23 cellular contexts compared by ENCODE assay signal in genomic region chr12:101299346-101299745, GRCh38. TPM values are rescaled to one million over a fixed set of nuclear protein-coding genes. Genes with fewer than 3 reads are reported as not detected.
DNase-seq lines count a peak whose midpoint lies in the region; ATAC-seq and TF ChIP-seq lines count a peak whose summit lies in the region.
"Had no signal": no experiment of that assay in that cellular context is flagged by ENCODE, and none has a peak within 500 bp of the region (broad histone marks: within the 10 kb centered on the region; RNA-seq: fewer than 3 reads in every experiment).

No MANE protein-coding gene starts in this region.

- peaks cover 77% of the 10 kb centered on the region for H3K36me3 Mint-ChIP-seq in stimulated activated naive CD8-positive, alpha-beta T cell treated with anti-CD3 and anti-CD28 coated beads, Interleukin-15, Interleukin-2, amounts not matched to agents 100 ng/mL and 50 ng/mL, for 24 hours (ENCODE audit: low read depth)
- H3K36me3 Mint-ChIP-seq in stimulated activated naive B cell treated with anti-CD40 and anti-IgM and Interleukin-4, amounts not matched to agents 10 μg/mL and 1 μg/mL and 100 μg/mL, for 72 hours, result peaks cover 48 to 60% of the 10 kb centered on the region in 2 donors

- TF ChIP-seq CTCF in astrocyte of the spinal cord (IDR thresholded peaks at IDR 0.05; ENCODE audit: low read depth, low read length) (no peak), fibroblast of villous mesenchyme (IDR thresholded peaks at IDR 0.05; ENCODE audit: insufficient read depth, low read depth, low read length) (no peak), GM20000 (IDR thresholded peaks at IDR 0.05; ENCODE audit: extremely low read depth, missing control alignments) (no peak)

- H3K4me3 Mint-ChIP-seq in stimulated activated naive CD8-positive, alpha-beta T cell treated with anti-CD3 and anti-CD28 coated beads, Interleukin-15, Interleukin-2, amounts not matched to agents 100 ng/mL and 50 ng/mL, for 24 hours, result no peak overlapping the region
- H3K4me3 Mint-ChIP-seq in stimulated activated naive CD8-positive, alpha-beta T cell treated with anti-CD3 and anti-CD28 coated beads, Interleukin-15, amount 100 ng/mL, for 72 hours, result no peak overlapping the region
- no peak overlapping the region for H3K4me3 Mint-ChIP-seq in stimulated activated naive B cell treated with anti-CD40 and anti-IgM and Interleukin-4, amounts not matched to agents 10 μg/mL and 1 μg/mL and 100 μg/mL, for 72 hours
- H3K4me3 Mint-ChIP-seq: activated naive CD4-positive, alpha-beta T cell treated with anti-CD3 and anti-CD28 coated beads for 36 hours; WTC11 had no signal

- no peaks in the 10 kb centered on the region for H3K27me3 Mint-ChIP-seq in stimulated activated naive CD8-positive, alpha-beta T cell treated with anti-CD3 and anti-CD28 coated beads, Interleukin-15, Interleukin-2, amounts not matched to agents 100 ng/mL and 50 ng/mL, for 24 hours
- no peaks in the 10 kb centered on the region for H3K27me3 Mint-ChIP-seq in stimulated activated naive CD8-positive, alpha-beta T cell treated with anti-CD3 and anti-CD28 coated beads, Interleukin-15, amount 100 ng/mL, for 72 hours
- no peaks in the 10 kb centered on the region for H3K27me3 Mint-ChIP-seq in stimulated activated naive B cell treated with anti-CD40 and anti-IgM and Interleukin-4, amounts not matched to agents 10 μg/mL and 1 μg/mL and 100 μg/mL, for 72 hours

- no peaks in the 10 kb centered on the region for H3K4me1 Mint-ChIP-seq in stimulated activated naive CD8-positive, alpha-beta T cell treated with anti-CD3 and anti-CD28 coated beads, Interleukin-15, Interleukin-2, amounts not matched to agents 100 ng/mL and 50 ng/mL, for 24 hours (ENCODE audit: low read depth)
- no peaks in the 10 kb centered on the region for H3K4me1 Mint-ChIP-seq in stimulated activated naive CD8-positive, alpha-beta T cell treated with anti-CD3 and anti-CD28 coated beads, Interleukin-15, amount 100 ng/mL, for 72 hours
- H3K4me1 Mint-ChIP-seq in stimulated activated naive B cell treated with anti-CD40 and anti-IgM and Interleukin-4, amounts not matched to agents 10 μg/mL and 1 μg/mL and 100 μg/mL, for 72 hours, result no peaks in the 10 kb centered on the region
- H3K4me1 Mint-ChIP-seq: WTC11 had no signal

- H3K27ac Mint-ChIP-seq in stimulated activated naive CD8-positive, alpha-beta T cell treated with anti-CD3 and anti-CD28 coated beads, Interleukin-15, Interleukin-2, amounts not matched to agents 100 ng/mL and 50 ng/mL, for 24 hours, result peak overlapping the region; percentile 11
- peak overlapping the region in 1 of 2 donors; percentile 42 for H3K27ac Mint-ChIP-seq in stimulated activated naive CD8-positive, alpha-beta T cell treated with anti-CD3 and anti-CD28 coated beads, Interleukin-15, amount 100 ng/mL, for 72 hours
- no peak overlapping the region for H3K27ac Mint-ChIP-seq in stimulated activated naive B cell treated with anti-CD40 and anti-IgM and Interleukin-4, amounts not matched to agents 10 μg/mL and 1 μg/mL and 100 μg/mL, for 72 hours
- H3K27ac Mint-ChIP-seq: activated naive CD4-positive, alpha-beta T cell treated with anti-CD3 and anti-CD28 coated beads for 36 hours; WTC11 had no signal

- DNase-seq in stimulated activated naive CD8-positive, alpha-beta T cell treated with anti-CD3 and anti-CD28 coated beads, Interleukin-15, amount 100 ng/mL, for 72 hours, result no peak
- DNase-seq in astrocyte of the spinal cord (ENCODE audit: low read depth, low spot score) (peak; percentile 14), fibroblast of villous mesenchyme (ENCODE audit: low read depth) (peak; percentile 21), GM20000 (ENCODE audit: low spot score) (no peak), T1000 (lab: John Stamatoyannopoulos, UW) (no peak)
- no peak for DNase-seq in stimulated activated naive B cell treated with anti-CD40 and anti-IgM and Interleukin-4, amounts not matched to agents 10 μg/mL and 1 μg/mL and 100 μg/mL, for 72 hours
- DNase-seq: activated CD4-positive, alpha-beta T cell treated with anti-CD3 and anti-CD28 coated beads, Interleukin-2, amount 50 U/mL, for 4 hours; activated naive CD4-positive, alpha-beta T cell treated with anti-CD3 and anti-CD28 coated beads for 36 hours; activated T-cell treated with anti-CD3 and anti-CD28 coated beads for 4 hours; colonic mucosa; GDM1; islet precursor cell; lower lobe of right lung; NCI-H1694 treated with DMSO at 0.1 percent for 48 hours; NCI-H82; SIG-M5; stimulated activated CD4-positive, alpha-beta T cell treated with anti-CD3 and anti-CD28 coated beads, Interleukin-4, amount 100 ng/mL, for 4 hours; T-helper 1 cell had no signal

- H3K4me3 ChIP-seq in astrocyte of the spinal cord (ENCODE audit: low read depth, low read length) (no peak overlapping the region), fibroblast of villous mesenchyme (ENCODE audit: low read depth, low read length) (no peak overlapping the region)
- H3K4me3 ChIP-seq: A549, ascending aorta, colonic mucosa, lower lobe of right lung had no signal

- ATAC-seq in stimulated activated naive CD8-positive, alpha-beta T cell treated with anti-CD3 and anti-CD28 coated beads, Interleukin-15, amount 100 ng/mL, for 72 hours, result no peak
- no peak for ATAC-seq in GM21515 (IDR thresholded peaks at IDR 0.05; ENCODE audit: unreplicated experiment)
- ATAC-seq in stimulated activated naive B cell treated with anti-CD40 and anti-IgM and Interleukin-4, amounts not matched to agents 10 μg/mL and 1 μg/mL and 100 μg/mL, for 72 hours (replicated peaks), result no peak
- ATAC-seq: A549, lower lobe of right lung, WTC11 had no signal

- in situ Hi-C loops in astrocyte of the spinal cord (cut with HindIII; ENCODE audit: low sequenced_read_pairs), result no loop called here

- H3K9me3 Mint-ChIP-seq in stimulated activated naive CD8-positive, alpha-beta T cell treated with anti-CD3 and anti-CD28 coated beads, Interleukin-15, Interleukin-2, amounts not matched to agents 100 ng/mL and 50 ng/mL, for 24 hours, result no peaks in the 10 kb centered on the region
- H3K9me3 Mint-ChIP-seq in stimulated activated naive CD8-positive, alpha-beta T cell treated with anti-CD3 and anti-CD28 coated beads, Interleukin-15, amount 100 ng/mL, for 72 hours, result no peaks in the 10 kb centered on the region
- no peaks in the 10 kb centered on the region for H3K9me3 Mint-ChIP-seq in stimulated activated naive B cell treated with anti-CD40 and anti-IgM and Interleukin-4, amounts not matched to agents 10 μg/mL and 1 μg/mL and 100 μg/mL, for 72 hours
- H3K9me3 Mint-ChIP-seq: activated naive CD4-positive, alpha-beta T cell treated with anti-CD3 and anti-CD28 coated beads for 36 hours; WTC11 had no signal

RNA-seq across cellular contexts. Expression of gene UTP20, which starts 19.4 kb away (rescaled TPM):
- total RNA-seq in fibroblast of villous mesenchyme, result 25.1 and 32.0 TPM in 2 replicates

Comparison
In these comparisons a context has a peak if more than half of its experiments do, and no peak if none do; other contexts are left out.
1. DNase-seq: peak in astrocyte of the spinal cord (single experiment) and fibroblast of villous mesenchyme (single experiment); none in stimulated activated naive CD8-positive, alpha-beta T cell treated with anti-CD3 and anti-CD28 coated beads, Interleukin-15, amount 100 ng/mL, for 72 hours (0 of 2), GM20000 (single experiment), stimulated activated naive B cell treated with anti-CD40 and anti-IgM and Interleukin-4, amounts not matched to agents 10 μg/mL and 1 μg/mL and 100 μg/mL, for 72 hours (single experiment) and T1000 (single experiment).